In the genomic region with DNA sequence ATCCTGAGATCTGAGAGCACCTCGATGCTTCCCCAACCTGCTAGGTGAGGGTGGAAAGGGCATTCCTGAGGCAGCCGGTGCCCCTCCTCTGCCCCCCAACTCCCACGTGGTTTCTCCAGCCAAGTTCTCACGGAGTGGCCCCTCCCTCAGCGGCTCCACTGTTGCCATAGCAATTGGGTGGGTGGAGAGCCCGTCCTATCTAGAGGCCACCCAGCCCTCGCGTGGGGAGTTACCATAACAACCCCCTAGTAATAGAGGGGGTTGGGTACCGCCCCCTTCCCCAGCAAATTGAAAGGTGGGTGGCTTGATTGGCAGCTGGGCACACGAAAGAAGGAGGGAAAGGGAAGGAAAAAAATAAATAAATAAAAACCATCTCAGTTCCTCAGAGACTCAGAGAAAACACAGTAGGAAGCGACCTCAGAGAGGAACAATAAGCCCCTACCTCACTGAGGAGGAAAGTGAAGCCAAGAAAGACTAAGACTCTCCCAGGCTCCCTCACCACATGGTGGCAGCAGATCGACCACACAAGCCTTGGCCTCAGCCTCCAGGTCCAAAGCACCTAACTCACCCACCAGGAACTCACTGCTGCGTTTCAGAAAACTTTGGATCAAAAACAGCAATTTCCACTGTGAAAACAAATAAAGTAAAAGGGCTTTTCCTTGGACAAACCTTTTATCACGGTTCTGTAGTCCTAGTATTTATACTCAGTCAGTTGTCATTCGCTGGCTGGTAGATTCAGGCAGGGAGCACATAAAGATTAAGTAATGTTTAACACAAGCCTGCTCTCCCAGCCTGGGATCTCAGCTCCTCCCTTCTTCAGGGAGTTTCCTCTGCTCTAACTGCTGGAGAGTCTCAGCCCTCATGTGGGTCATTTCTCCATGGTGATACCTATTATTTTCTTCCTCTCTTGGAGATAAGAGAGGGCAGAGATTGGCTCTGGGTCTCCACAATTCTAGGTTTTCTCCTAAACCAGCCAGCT, we compare ENCODE assay signal across 8 cellular contexts. TPM values are rescaled to one million over a fixed set of nuclear protein-coding genes. Genes with fewer than 3 reads are reported as not detected.
DNase-seq lines count a peak whose midpoint lies in the region; ATAC-seq and TF ChIP-seq lines count a peak whose summit lies in the region.
"Not testable (repeated sequence)": the region's sequence is repeated elsewhere in the genome, so short reads cannot be mapped to it uniquely, and the experiment has no call there.

No MANE protein-coding gene starts in this region.

- TF ChIP-seq CTCF in progenitor cell of endocrine pancreas (IDR thresholded peaks at IDR 0.05; ENCODE audit: unreplicated experiment); thyroid gland (IDR thresholded peaks at IDR 0.05): not testable (repeated sequence)

- H3K9me3 ChIP-seq in thyroid gland, result not testable (repeated sequence)

- not testable (repeated sequence) for H3K4me3 ChIP-seq in thyroid gland (replicated peaks in 1 of 3)

- H3K4me3 Mint-ChIP-seq in activated naive CD8-positive, alpha-beta T cell treated with anti-CD3 and anti-CD28 coated beads for 36 hours, result not testable (repeated sequence)
- H3K4me3 Mint-ChIP-seq in progenitor cell of endocrine pancreas (ENCODE audit: low read depth), result peak overlapping the region; percentile 35

- H3K4me1 Mint-ChIP-seq in activated naive CD8-positive, alpha-beta T cell treated with anti-CD3 and anti-CD28 coated beads for 36 hours; progenitor cell of endocrine pancreas (ENCODE audit: low read depth): not testable (repeated sequence)

- TF ChIP-seq POLR2A in erythroblast (IDR thresholded peaks at IDR 0.05; ENCODE audit: low read length); thyroid gland (IDR thresholded peaks at IDR 0.05): not testable (repeated sequence)

- in situ Hi-C loops in SK-MEL-5 (cut with HindIII; ENCODE audit: low pct_unique_long_range_greater_than_20kb, low sequenced_read_pairs), result not testable (repeated sequence)

- not testable (repeated sequence) for H3K36me3 Mint-ChIP-seq in activated naive CD8-positive, alpha-beta T cell treated with anti-CD3 and anti-CD28 coated beads for 36 hours; progenitor cell of endocrine pancreas (ENCODE audit: insufficient read depth)

- not testable (repeated sequence) for H3K36me3 ChIP-seq in thyroid gland

- not testable (repeated sequence) for H3K27me3 ChIP-seq in thyroid gland

- ATAC-seq in left colon, result peak; percentile 83

- H3K27ac Mint-ChIP-seq in activated naive CD8-positive, alpha-beta T cell treated with anti-CD3 and anti-CD28 coated beads for 36 hours, result not testable (repeated sequence)
- peak overlapping the region; percentile 28 for H3K27ac Mint-ChIP-seq in progenitor cell of endocrine pancreas

- H3K9me3 Mint-ChIP-seq in activated naive CD8-positive, alpha-beta T cell treated with anti-CD3 and anti-CD28 coated beads for 36 hours; progenitor cell of endocrine pancreas (ENCODE audit: low read depth): not testable (repeated sequence)

- DNase-seq in ELF-1 (ENCODE audit: low read depth, low spot score) (peak; percentile 14), NCI-H1417 (lab: John Stamatoyannopoulos, UW) (peak in 2 of 3 experiments; percentile 35 to 59), SK-MEL-5 (ENCODE audit: low read depth, low spot score) (peak; percentile 11), erythroblast (lab: John Stamatoyannopoulos, UW) (peak; percentile 42 to 48), left colon (peak in 1 of 2 donors; percentile 31), progenitor cell of endocrine pancreas (ENCODE audit: low spot score, unreplicated experiment) (peak; percentile 11), thyroid gland (peak; percentile 47 to 61)
- peak; percentile 8 for DNase-seq in activated naive CD8-positive, alpha-beta T cell treated with anti-CD3 and anti-CD28 coated beads for 36 hours

- not testable (repeated sequence) for H3K4me1 ChIP-seq in thyroid gland

- intact Hi-C loops in left colon (cut with DNase I, micrococcal nuclease); thyroid gland (cut with DNase I): not testable (repeated sequence)

- 8 to 9% methylated on average over 7 to 8 of the region's 15 CpGs for WGBS in thyroid gland, 2 donors

- not testable (repeated sequence) for H3K27me3 Mint-ChIP-seq in activated naive CD8-positive, alpha-beta T cell treated with anti-CD3 and anti-CD28 coated beads for 36 hours; progenitor cell of endocrine pancreas

- H3K27ac ChIP-seq in thyroid gland, result peak overlapping the region in 2 of 3 donors; percentile 32 to 53

RNA-seq across cellular contexts. Expression of a gene that starts 20.9 kb away (rescaled TPM):
- total RNA-seq in SK-MEL-5 (2014; rRNA removed; shearing (Covaris generic)), result 20.2 and 21.1 TPM in 2 replicates
- 12.9 and 16.6 TPM in 2 replicates for polyA plus RNA-seq in SK-MEL-5 (2015; cell fraction: cytosol; rRNA removed)
- polyA plus RNA-seq in SK-MEL-5 (2015; cell fraction: nucleus; rRNA removed), result 146 and 153 TPM in 2 replicates
- total RNA-seq in activated naive CD8-positive, alpha-beta T cell treated with anti-CD3 and anti-CD28 coated beads for 36 hours, result 10 to 100 TPM; 13.1 to 13.2 TPM
- total RNA-seq in left colon (10 to 100 TPM; 15.6 to 18.1 TPM), progenitor cell of endocrine pancreas (43.5 and 44.6 TPM in 2 replicates), thyroid gland (10 to 100 TPM; 27.8 to 36.0 (median 30.8) TPM)
